8 cellular contexts compared by ENCODE assay signal in genomic region chr7:72879079-72879736, GRCh38. TPM values are rescaled to one million over a fixed set of nuclear protein-coding genes. Genes with fewer than 3 reads are reported as not detected.
DNase-seq lines count a peak whose midpoint lies in the region; ATAC-seq and TF ChIP-seq lines count a peak whose summit lies in the region.
"Not testable (repeated sequence)": the region's sequence is repeated elsewhere in the genome, so short reads cannot be mapped to it uniquely, and the experiment has no call there.

No MANE protein-coding gene starts in this region.

- peak overlapping the region; percentile 86 for H3K4me2 ChIP-seq in OCI-LY7 (ENCODE audit: low read length)

- H3K9me2 ChIP-seq in OCI-LY7 (ENCODE audit: insufficient read depth, low read length): not testable (repeated sequence)

- H3K4me3 ChIP-seq in HUES6 (ENCODE audit: low read depth, low read length) (peak overlapping the region; percentile 86), OCI-LY7 (ENCODE audit: low read depth, low read length, poor library complexity, severe bottlenecking) (peak overlapping the region; percentile 93), epithelial cell of esophagus (ENCODE audit: low read length) (peak overlapping the region; percentile 65)

- peak; percentile 81 for DNase-seq in DMS 273 treated with DMSO at 0.1 percent for 48 hours (lab: John Stamatoyannopoulos, UW)
- DNase-seq in OCI-LY7 (ENCODE audit: low spot score): peak; percentile 94
- DNase-seq in activated T-cell treated with anti-CD3 and anti-CD28 coated beads for 24 hours (ENCODE audit: low read depth): peak; percentile 74
- DNase-seq in epithelial cell of esophagus (ENCODE audit: low read depth): peak; percentile 74
- peak; percentile 59 for DNase-seq in middle frontal gyrus (ENCODE audit: extremely low spot score, low spot score)
- DNase-seq in stimulated activated CD8-positive, alpha-beta memory T cell treated with anti-CD3 and anti-CD28 coated beads, Interleukin-15, amount 100 ng/mL, for 4 hours (ENCODE audit: low read depth in 2 of 2): peak; percentile 49 to 53

- H3K27me3 ChIP-seq in HUES6 (ENCODE audit: control insufficient read depth, insufficient read depth, low read length): not testable (repeated sequence)

- CTCF ChIA-PET in OCI-LY7 (lab: Charles Lee; ENCODE audit: unreplicated experiment): not testable (repeated sequence)

- BruUV-seq in OCI-LY7 (replicated peaks; lab: Mats Ljungman, UMichigan): not testable (repeated sequence)

- H3K4me1 ChIP-seq in HUES6 (ENCODE audit: control insufficient read depth, insufficient read depth, low read length); OCI-LY7 (ENCODE audit: insufficient read depth, low read length, poor library complexity, severe bottlenecking): not testable (repeated sequence)

- H3K27ac ChIP-seq in HUES6 (ENCODE audit: low read depth, low read length): not testable (repeated sequence)
- peak overlapping the region; percentile 38 for H3K27ac ChIP-seq in OCI-LY7 (ENCODE audit: low read depth, low read length, poor library complexity, severe bottlenecking)

- not testable (repeated sequence) for H4K20me1 ChIP-seq in OCI-LY7 (ENCODE audit: insufficient read depth, low read length)

- H3K9me3 ChIP-seq in HUES6 (ENCODE audit: control insufficient read depth, insufficient read depth, low read depth, low read length); OCI-LY7 (ENCODE audit: low read length): not testable (repeated sequence)

- POLR2A ChIA-PET in OCI-LY7 (lab: Charles Lee): not testable (repeated sequence)

- not testable (repeated sequence) for H3K36me3 ChIP-seq in HUES6 (ENCODE audit: control insufficient read depth, insufficient read depth, low read length)
- peaks cover 20% of the 10 kb centered on the region for H3K36me3 ChIP-seq in OCI-LY7 (ENCODE audit: insufficient read depth, low read length)

- peak; percentile 98 for ATAC-seq in GM21526 (IDR thresholded peaks at IDR 0.05; ENCODE audit: low FRiP score, unreplicated experiment)

- peak overlapping the region; percentile 69; the same call in 1 of the 2 replicates for H2AFZ ChIP-seq in OCI-LY7 (ENCODE audit: low read length)

- intact Hi-C loops in OCI-LY7 (cut with micrococcal nuclease; ENCODE audit: unreplicated experiment): not testable (repeated sequence)

- 0 out of 2 replicates have a peak, but pooled peaks have one; percentile 17 for TF ChIP-seq CTCF in OCI-LY7 (conservative IDR thresholded peaks at IDR 0.05; ENCODE audit: low read length)
- not testable (repeated sequence) for TF ChIP-seq CTCF in epithelial cell of esophagus (IDR thresholded peaks at IDR 0.05; ENCODE audit: insufficient read depth, low read depth, low read length, missing control alignments)

- H3K79me2 ChIP-seq in OCI-LY7 (ENCODE audit: insufficient read depth, low read depth, low read length): peaks cover 18% of the 10 kb centered on the region; the same call in 1 of the 2 replicates

- H3K9ac ChIP-seq in HUES6 (ENCODE audit: low read length): peak overlapping the region; percentile 38

RNA-seq across cellular contexts. Expression of gene POM121, which starts 45.7 kb away (rescaled TPM):
- total RNA-seq in OCI-LY7 (2014; rRNA removed; shearing (Covaris generic)): 11.5 and 14.8 TPM in 2 replicates
- total RNA-seq in OCI-LY7 (2022): 75.9 and 77.4 TPM in 2 replicates

RNA-seq across cellular contexts. Expression of gene TYW1B, which starts 51.2 kb away (rescaled TPM):
- total RNA-seq in OCI-LY7 (2014; rRNA removed; shearing (Covaris generic)): 5.1 and 8.0 TPM in 2 replicates
- 6.2 and 7.2 TPM in 2 replicates for total RNA-seq in OCI-LY7 (2022)
